In genomic region chr7:140390034-140390433, GRCh38 we compare ENCODE assay signal across 11 cellular contexts.
DNase-seq lines count a peak whose midpoint lies in the region; ATAC-seq lines count a peak whose summit lies in the region.
"Had no signal": no experiment of that assay in that cellular context is flagged by ENCODE, and none has a peak within 500 bp of the region (broad histone marks: within the 10 kb centered on the region; RNA-seq: fewer than 3 reads in every experiment).

No MANE protein-coding gene starts in this region.

- ATAC-seq in GM19395 (IDR thresholded peaks at IDR 0.05; ENCODE audit: unreplicated experiment) (peak; percentile 22), HG02973 (IDR thresholded peaks at IDR 0.05; ENCODE audit: unreplicated experiment) (peak; percentile 19), HG02798 (IDR thresholded peaks at IDR 0.05; ENCODE audit: poor library complexity, unreplicated experiment) (no peak)
- ATAC-seq: gastroesophageal sphincter had no signal

- peaks cover 6 to 56% (median 35%) of the 10 kb centered on the region in 11 experiments; a peak in 19 of 22 replicates for H3K36me3 ChIP-seq in BLaER1 treated with 17β-estradiol and CSF1 and Interleukin-3, amounts not matched to agents 10 nM and 100 nM
- H3K36me3 ChIP-seq in iPS-20b (ENCODE audit: insufficient read depth, low read depth, low read length), result 0 out of 2 replicates have a peak, but pooled peaks cover 4% of the 10 kb centered on the region
- H3K36me3 ChIP-seq: gastroesophageal sphincter, pancreas had no signal

- H4K20me1 ChIP-seq in BLaER1 treated with 17β-estradiol and CSF1 and Interleukin-3, amounts not matched to agents 10 nM and 100 nM, result peaks cover 0 to 89% (median 68%) of the 10 kb centered on the region in 11 experiments; a peak in 16 of 22 replicates

- H3K9me3 ChIP-seq in BLaER1 treated with 17β-estradiol and CSF1 and Interleukin-3, amounts not matched to agents 10 nM and 100 nM (replicated peaks in 1 of 11), result peaks cover 0 to 9% (median 4%) of the 10 kb centered on the region in 11 experiments; a peak in 4 of 22 replicates
- no peaks in the 10 kb centered on the region for H3K9me3 ChIP-seq in iPS-20b (ENCODE audit: insufficient read depth, low read depth, low read length)
- H3K9me3 ChIP-seq: gastroesophageal sphincter, pancreas had no signal

- peak overlapping the region; percentile 14 to 64 (median 44); a peak in 16 of 20 replicates for H3K4me3 ChIP-seq in BLaER1 treated with 17β-estradiol and CSF1 and Interleukin-3, amounts not matched to agents 10 nM and 100 nM
- H3K4me3 ChIP-seq in iPS-20b (ENCODE audit: low read length), result no peak overlapping the region
- H3K4me3 ChIP-seq: gastroesophageal sphincter, pancreas had no signal

- peak overlapping the region in 10 of 11 experiments; percentile 58 to 84 (median 74); a peak in 20 of 22 replicates for H3K9ac ChIP-seq in BLaER1 treated with 17β-estradiol and CSF1 and Interleukin-3, amounts not matched to agents 10 nM and 100 nM
- peak overlapping the region; percentile 40; the same call in 1 of the 2 replicates for H3K9ac ChIP-seq in iPS-20b (ENCODE audit: low read depth, low read length)

- H3K4me2 ChIP-seq in BLaER1 treated with 17β-estradiol and CSF1 and Interleukin-3, amounts not matched to agents 10 nM and 100 nM, result peak overlapping the region; percentile 86 to 99 (median 91)

- peaks cover 52 to 96% (median 77%) of the 10 kb centered on the region in 10 experiments for H3K4me1 ChIP-seq in BLaER1 treated with 17β-estradiol and CSF1 and Interleukin-3, amounts not matched to agents 10 nM and 100 nM
- peaks cover 25% of the 10 kb centered on the region; the same call in 1 of the 2 replicates for H3K4me1 ChIP-seq in iPS-20b (ENCODE audit: insufficient read depth, low read length)
- H3K4me1 ChIP-seq: pancreas had no signal

- H3K27ac ChIP-seq in BLaER1 treated with 17β-estradiol and CSF1 and Interleukin-3, amounts not matched to agents 10 nM and 100 nM, result peak overlapping the region in 10 of 11 experiments; percentile 41 to 94 (median 89); a peak in 20 of 22 replicates
- H3K27ac ChIP-seq in iPS-20b (ENCODE audit: low read length), result no peak overlapping the region
- H3K27ac ChIP-seq: gastroesophageal sphincter, pancreas had no signal

- H3K27me3 ChIP-seq in BLaER1 treated with 17β-estradiol and CSF1 and Interleukin-3, amounts not matched to agents 10 nM and 100 nM, result peaks cover 0 to 18% (median 0%) of the 10 kb centered on the region in 11 experiments; a peak in 5 of 22 replicates
- no peaks in the 10 kb centered on the region for H3K27me3 ChIP-seq in iPS-20b (ENCODE audit: insufficient read depth, low read length)
- H3K27me3 ChIP-seq: gastroesophageal sphincter, pancreas had no signal

- DNase-seq in middle frontal gyrus (ENCODE audit: extremely low spot score, low spot score), result no peak
- DNase-seq in glomerular visceral epithelial cell (ENCODE audit: extremely low spot score), result no peak
- DNase-seq in cortex of kidney (lab: John Stamatoyannopoulos, UW), result no peak
- DNase-seq: NCI-H1048, pancreas had no signal
